ENCODE assay signal across 8 cellular contexts in genomic region chr1:226738995-226739695, GRCh38. TPM values are rescaled to one million over a fixed set of nuclear protein-coding genes. Genes with fewer than 3 reads are reported as not detected.
DNase-seq lines count a peak whose midpoint lies in the region; ATAC-seq and TF ChIP-seq lines count a peak whose summit lies in the region.

TSS of gene ITPKB (minus strand) at chr1:226739282. CDS start at chr1:226737458, 1,824 bp downstream.

- TF ChIP-seq POLR2A in tibial nerve (IDR thresholded peaks at IDR 0.05) = peak in 1 of 2 donors; percentile 52

- peak within 1 kb of the TSS; percentile 86 to 99 (median 98) for H3K27ac Mint-ChIP-seq in naive thymus-derived CD8-positive, alpha-beta T cell

- TF ChIP-seq CTCF in AG10803 (conservative IDR thresholded peaks at IDR 0.05; ENCODE audit: low read length) = no peak
- no peak for TF ChIP-seq CTCF in OCI-LY7 (conservative IDR thresholded peaks at IDR 0.05; ENCODE audit: low read length)
- no peak for TF ChIP-seq CTCF in tibial nerve (IDR thresholded peaks at IDR 0.05)

- H3K27ac ChIP-seq in OCI-LY7 (ENCODE audit: low read depth, low read length, poor library complexity, severe bottlenecking) = peak within 1 kb of the TSS; percentile 83
- H3K27ac ChIP-seq in tibial nerve = peak within 1 kb of the TSS; percentile 92 to 97 (median 94)

- 0% methylated on average over 23 of the region's 23 CpGs for WGBS in tibial nerve, 2 donors

- H3K36me3 ChIP-seq in OCI-LY7 (ENCODE audit: insufficient read depth, low read length) = peaks cover 28% of the 10 kb centered on the region
- peaks cover 0 to 12% (median 0%) of the 10 kb centered on the region in 3 donors for H3K36me3 ChIP-seq in tibial nerve

- H3K27me3 Mint-ChIP-seq in naive thymus-derived CD8-positive, alpha-beta T cell = no peaks in the 10 kb centered on the region

- DNase-seq in AG10803 (ENCODE audit: low read depth) = peak; percentile 45
- DNase-seq in OCI-LY7 (ENCODE audit: low spot score) = peak; percentile 88
- peak; percentile 52 for DNase-seq in activated T-helper 1 cell treated with Interleukin-2 at 50 U/mL for 16 hours (ENCODE audit: low read depth)
- peak; percentile 73 for DNase-seq in fibroblast of peridontal ligament (ENCODE audit: extremely low read depth)
- DNase-seq in naive thymus-derived CD8-positive, alpha-beta T cell = peak; percentile 57 to 93 (median 77)
- DNase-seq in tibial nerve (ENCODE audit: low spot score in 2 of 2) = peak in 1 of 2 donors; percentile 64
- no peak for DNase-seq in middle frontal gyrus (ENCODE audit: extremely low spot score, low spot score)

- H3K4me1 Mint-ChIP-seq in naive thymus-derived CD8-positive, alpha-beta T cell = peaks cover 13 to 50% (median 38%) of the 10 kb centered on the region in 4 donors

- peak within 1 kb of the TSS; percentile 89 to 99 (median 97) for H3K4me3 Mint-ChIP-seq in naive thymus-derived CD8-positive, alpha-beta T cell

- H3K27me3 ChIP-seq in tibial nerve = no peaks in the 10 kb centered on the region

- H2AFZ ChIP-seq in OCI-LY7 (ENCODE audit: low read length) = peak within 1 kb of the TSS; percentile 45; the same call in 1 of the 2 replicates

- CTCF ChIA-PET in OCI-LY7 (lab: Charles Lee; ENCODE audit: unreplicated experiment) = no interaction called here

- peaks cover 10% of the 10 kb centered on the region; the same call in 1 of the 2 replicates for H3K9me3 ChIP-seq in OCI-LY7 (ENCODE audit: low read length)
- H3K9me3 ChIP-seq in tibial nerve = peaks cover 0 to 4% (median 0%) of the 10 kb centered on the region in 4 donors

- no TSS peak for BruUV-seq in OCI-LY7 (replicated peaks; lab: Mats Ljungman, UMichigan)

- H3K9me2 ChIP-seq in OCI-LY7 (ENCODE audit: insufficient read depth, low read length) = no peaks in the 10 kb centered on the region

- H3K9me3 Mint-ChIP-seq in naive thymus-derived CD8-positive, alpha-beta T cell = peaks cover 0 to 4% (median 0%) of the 10 kb centered on the region in 9 donors

- POLR2A ChIA-PET in OCI-LY7 (lab: Charles Lee) = interaction anchor here (0.6 to 3.9 kb wide), 19 partner anchors 9 to 445 kb away, joined by 3 to 23 read pairs (median 4); no protein-coding TSS in a partner anchor
- POLR2A ChIA-PET in naive thymus-derived CD8-positive, alpha-beta T cell (lab: Charles Lee) = interaction anchor here (0.6 to 3.2 kb wide), 39 partner anchors 10 to 438 kb away, joined by 3 to 17 read pairs (median 5); no protein-coding TSS in a partner anchor

- H3K36me3 Mint-ChIP-seq in naive thymus-derived CD8-positive, alpha-beta T cell = peaks cover 12 to 44% (median 27%) of the 10 kb centered on the region in 3 donors

- peak in 1 of 2 donors; percentile 83 for TF ChIP-seq EP300 in tibial nerve (IDR thresholded peaks at IDR 0.05)

- H3K4me3 ChIP-seq in AG10803 (ENCODE audit: low read length) = peak within 1 kb of the TSS; percentile 62
- peak within 1 kb of the TSS; percentile 83 for H3K4me3 ChIP-seq in OCI-LY7 (ENCODE audit: low read depth, low read length, poor library complexity, severe bottlenecking)
- H3K4me3 ChIP-seq in tibial nerve = peak within 1 kb of the TSS; percentile 74 to 97 (median 90)

- peaks cover 47% of the 10 kb centered on the region for H3K79me2 ChIP-seq in OCI-LY7 (ENCODE audit: insufficient read depth, low read depth, low read length)

- intact Hi-C loops in OCI-LY7 (cut with micrococcal nuclease; ENCODE audit: unreplicated experiment) = loop anchor here (1.0 to 10.0 kb wide), 7 partner anchors 25 to 332 kb away; partner anchors contain the start of gene PARP1

- peaks cover 55% of the 10 kb centered on the region for H3K4me1 ChIP-seq in OCI-LY7 (ENCODE audit: insufficient read depth, low read length, poor library complexity, severe bottlenecking)
- H3K4me1 ChIP-seq in tibial nerve = peaks cover 0 to 42% (median 37%) of the 10 kb centered on the region in 4 donors

- peak within 1 kb of the TSS; percentile 85 for H3K4me2 ChIP-seq in OCI-LY7 (ENCODE audit: low read length)

- ATAC-seq in GM21576 (IDR thresholded peaks at IDR 0.05; ENCODE audit: unreplicated experiment) = peak; percentile 31
- peak; percentile 51 to 74 for ATAC-seq in naive thymus-derived CD8-positive, alpha-beta T cell

- H4K20me1 ChIP-seq in OCI-LY7 (ENCODE audit: insufficient read depth, low read length) = peaks cover 12% of the 10 kb centered on the region; the same call in 1 of the 2 replicates

RNA-seq across cellular contexts. Expression of gene ITPKB, which starts in this region (rescaled TPM):
- total RNA-seq in OCI-LY7 (2014; rRNA removed; shearing (Covaris generic)) = 17.8 and 20.5 TPM in 2 replicates
- 33.3 and 33.4 TPM in 2 replicates for total RNA-seq in OCI-LY7 (2022)
- total RNA-seq in naive thymus-derived CD8-positive, alpha-beta T cell = 100 to 1,000 TPM; 177 to 185 TPM
- polyA plus RNA-seq in naive thymus-derived CD8-positive, alpha-beta T cell = 10 to 100 TPM; 72.3 to 74.3 (median 73.0) TPM
- 10 to 100 TPM; 49.2 to 82.0 (median 52.7) TPM for total RNA-seq in tibial nerve
